ENCODE assay signal across 2 cellular contexts in genomic region chr2:207812058-207812857, GRCh38.
TF ChIP-seq lines count a peak whose summit lies in the region.

No MANE protein-coding gene starts in this region.

TF ChIP-seq in HCT116, 20 proteins besides CTCF, POLR2A, EP300 and RAD21:
- TF ChIP-seq JUND (IDR thresholded peaks at IDR 0.05) = no peak
- TF ChIP-seq, protein P1, sequence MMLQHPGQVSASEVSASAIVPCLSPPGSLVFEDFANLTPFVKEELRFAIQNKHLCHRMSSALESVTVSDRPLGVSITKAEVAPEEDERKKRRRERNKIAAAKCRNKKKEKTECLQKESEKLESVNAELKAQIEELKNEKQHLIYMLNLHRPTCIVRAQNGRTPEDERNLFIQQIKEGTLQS (IDR thresholded peaks at IDR 0.05) = no peak

TF ChIP-seq in K562, 482 proteins besides CTCF, POLR2A, EP300 and RAD21:
- no peak for TF ChIP-seq NCOA1 (IDR thresholded peaks at IDR 0.05; ENCODE audit: low read depth)
- no peak for TF ChIP-seq KDM1A (IDR thresholded peaks at IDR 0.05)
